ENCODE assay signal across 1 cellular context in the genomic region with DNA sequence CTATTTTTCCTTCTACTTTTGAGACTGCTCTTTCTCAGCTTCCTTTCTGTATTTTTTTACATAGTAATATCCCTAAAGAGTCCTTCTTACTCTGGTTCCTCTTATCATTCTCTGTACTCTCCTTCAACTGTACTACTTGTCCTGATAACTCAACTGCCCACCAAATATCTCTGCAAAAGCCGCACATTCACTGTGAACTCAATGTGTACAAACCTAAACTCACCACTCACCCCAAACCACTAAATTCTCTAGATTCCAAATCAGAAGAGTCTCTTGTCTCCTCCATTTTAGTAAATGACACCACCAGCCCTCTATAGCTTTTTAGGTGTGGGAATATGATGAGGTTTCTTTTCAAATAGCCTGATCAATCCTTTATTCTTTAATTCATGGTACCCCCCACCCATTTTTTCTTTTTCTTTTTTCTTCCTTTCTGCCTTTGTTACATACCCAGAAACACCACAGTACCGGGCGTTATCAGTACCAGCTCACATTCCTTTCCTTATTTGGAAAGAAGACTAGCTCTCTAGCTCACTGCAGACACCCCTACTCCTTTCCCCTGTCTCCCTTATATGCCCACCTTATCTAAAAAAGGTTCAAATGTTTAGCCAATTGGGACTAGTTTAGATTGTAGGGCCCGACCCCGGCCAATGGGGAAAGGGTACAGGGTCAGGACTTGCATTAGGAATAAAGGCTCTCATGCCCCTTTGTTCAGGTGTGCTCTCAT.
A peak's percentile ranks its signal among the peaks of the same experiment; 100 is the strongest.
TF ChIP-seq lines count a peak whose summit lies in the region.

No MANE protein-coding gene starts in this region.

TF ChIP-seq in K562, 482 proteins besides CTCF, POLR2A, EP300 and RAD21 (continues in another document):
- TF ChIP-seq HNRNPL (IDR thresholded peaks at IDR 0.05; ENCODE audit: low read depth, low read length) (no peak), ARID1B (IDR thresholded peaks at IDR 0.05) (peak; percentile 36), TBP (optimal IDR thresholded peaks at IDR 0.05; ENCODE audit: low read depth, low read length) (no peak), FOXJ2 (tag; IDR thresholded peaks at IDR 0.05) (no peak), RBM39 (optimal IDR thresholded peaks at IDR 0.05; ENCODE audit: low read depth, low read length) (no peak), FOXA3 (CRISPR knock-in tag; conservative IDR thresholded peaks at IDR 0.05 in 1 of 2, IDR thresholded peaks at IDR 0.05 in 1 of 2) (peak in 1 of 2 experiments; percentile 63; a peak in 2 of 4 replicates), TRIM28 (IDR thresholded peaks at IDR 0.05) (no peak), PYGO2 (tag; IDR thresholded peaks at IDR 0.05) (no peak), GATAD2B (IDR thresholded peaks at IDR 0.05; ENCODE audit: borderline replicate concordance) (no peak), BCOR (IDR thresholded peaks at IDR 0.05) (no peak), CCAR2 (IDR thresholded peaks at IDR 0.05; ENCODE audit: low read depth, low read length) (no peak), HNRNPLL (IDR thresholded peaks at IDR 0.05; ENCODE audit: low read depth, low read length, poor library complexity, severe bottlenecking) (no peak), TEAD4 (IDR thresholded peaks at IDR 0.05; ENCODE audit: low read length) (0 out of 2 replicates have a peak, but pooled peaks have one; percentile 9), TEAD4 (CRISPR knock-in tag; IDR thresholded peaks at IDR 0.05; ENCODE audit: borderline replicate concordance) (no peak), MAFF (IDR thresholded peaks at IDR 0.05; ENCODE audit: low read length) (no peak), SRF (CRISPR knock-in tag; IDR thresholded peaks at IDR 0.05) (peak in 1 of 2 experiments; percentile 83; a peak in 2 of 4 replicates), EHMT2 (IDR thresholded peaks at IDR 0.05) (peak; percentile 66; the same call in 1 of the 2 replicates), SREBF1 (IDR thresholded peaks at IDR 0.05; ENCODE audit: borderline replicate concordance, low read depth, low read length) (no peak), CTBP1 (IDR thresholded peaks at IDR 0.05; ENCODE audit: borderline replicate concordance) (no peak), MBD2 (IDR thresholded peaks at IDR 0.05; ENCODE audit: borderline replicate concordance, low read depth) (no peak), BRF1 (IDR thresholded peaks at IDR 0.05; ENCODE audit: borderline replicate concordance, extremely low read depth, insufficient read length) (no peak), HMG20A (CRISPR knock-in tag; conservative IDR thresholded peaks at IDR 0.05) (no peak), SIX5 (IDR thresholded peaks at IDR 0.05; ENCODE audit: borderline replicate concordance in 1 of 2, insufficient read depth in 1 of 2, low read depth in 1 of 2, low read length in 2 of 2) (no peak), TARDBP (IDR thresholded peaks at IDR 0.05) (no peak), CBFA2T3 (IDR thresholded peaks at IDR 0.05) (peak; percentile 36; the same call in 1 of the 2 replicates), ZNF551 (CRISPR knock-in tag; IDR thresholded peaks at IDR 0.05) (no peak), KDM1A (IDR thresholded peaks at IDR 0.05) (peak; percentile 36 to 39; a peak in 2 of 4 replicates), WHSC1 (IDR thresholded peaks at IDR 0.05; ENCODE audit: low read length) (no peak), TEAD1 (CRISPR knock-in tag; IDR thresholded peaks at IDR 0.05) (0 out of 4 replicates have a peak, but pooled peaks of 1 of the 2 experiments have one; percentile 21), PRMT5 (CRISPR knock-in tag; IDR thresholded peaks at IDR 0.05) (no peak), L3MBTL2 (IDR thresholded peaks at IDR 0.05) (no peak), YBX1 (IDR thresholded peaks at IDR 0.05) (no peak), JUND (IDR thresholded peaks at IDR 0.05; ENCODE audit: borderline replicate concordance, low read depth, low read length) (no peak), JUND (tag; IDR thresholded peaks at IDR 0.05; ENCODE audit: borderline replicate concordance, low read depth, low read length) (no peak), BCL6 (CRISPR knock-in tag; IDR thresholded peaks at IDR 0.05) (no peak), ZNF224 (CRISPR knock-in tag; IDR thresholded peaks at IDR 0.05) (no peak), ZNF668 (CRISPR knock-in tag; IDR thresholded peaks at IDR 0.05) (no peak)
- TF ChIP-seq, protein P1, sequence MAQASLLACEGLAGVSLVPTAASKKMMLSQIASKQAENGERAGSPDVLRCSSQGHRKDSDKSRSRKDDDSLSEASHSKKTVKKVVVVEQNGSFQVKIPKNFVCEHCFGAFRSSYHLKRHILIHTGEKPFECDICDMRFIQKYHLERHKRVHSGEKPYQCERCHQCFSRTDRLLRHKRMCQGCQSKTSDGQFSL (CRISPR knock-in tag; IDR thresholded peaks at IDR 0.05) = no peak
- TF ChIP-seq, protein P1 (tag; IDR thresholded peaks at IDR 0.05) = no peak
- TF ChIP-seq, protein P2, sequence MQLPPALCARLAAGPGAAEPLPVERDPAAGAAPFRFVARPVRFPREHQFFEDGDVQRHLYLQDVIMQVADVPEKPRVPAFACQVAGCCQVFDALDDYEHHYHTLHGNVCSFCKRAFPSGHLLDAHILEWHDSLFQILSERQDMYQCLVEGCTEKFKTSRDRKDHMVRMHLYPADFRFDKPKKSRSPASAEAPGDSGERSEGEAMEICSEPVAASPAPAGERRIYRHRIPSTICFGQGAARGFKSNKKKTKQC (CRISPR knock-in tag; IDR thresholded peaks at IDR 0.05) = no peak
- TF ChIP-seq, protein P3, sequence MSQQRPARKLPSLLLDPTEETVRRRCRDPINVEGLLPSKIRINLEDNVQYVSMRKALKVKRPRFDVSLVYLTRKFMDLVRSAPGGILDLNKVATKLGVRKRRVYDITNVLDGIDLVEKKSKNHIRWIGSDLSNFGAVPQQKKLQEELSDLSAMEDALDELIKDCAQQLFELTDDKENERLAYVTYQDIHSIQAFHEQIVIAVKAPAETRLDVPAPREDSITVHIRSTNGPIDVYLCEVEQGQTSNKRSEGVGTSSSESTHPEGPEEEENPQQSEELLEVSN (IDR thresholded peaks at IDR 0.05; ENCODE audit: borderline replicate concordance in 1 of 2, extremely low read depth in 1 of 2, insufficient read depth in 1 of 2, insufficient read length in 1 of 2, low read depth in 1 of 2, low read length in 1 of 2, poor library complexity in 1 of 2, severe bottlenecking in 1 of 2) = no peak
- TF ChIP-seq, protein P4, sequence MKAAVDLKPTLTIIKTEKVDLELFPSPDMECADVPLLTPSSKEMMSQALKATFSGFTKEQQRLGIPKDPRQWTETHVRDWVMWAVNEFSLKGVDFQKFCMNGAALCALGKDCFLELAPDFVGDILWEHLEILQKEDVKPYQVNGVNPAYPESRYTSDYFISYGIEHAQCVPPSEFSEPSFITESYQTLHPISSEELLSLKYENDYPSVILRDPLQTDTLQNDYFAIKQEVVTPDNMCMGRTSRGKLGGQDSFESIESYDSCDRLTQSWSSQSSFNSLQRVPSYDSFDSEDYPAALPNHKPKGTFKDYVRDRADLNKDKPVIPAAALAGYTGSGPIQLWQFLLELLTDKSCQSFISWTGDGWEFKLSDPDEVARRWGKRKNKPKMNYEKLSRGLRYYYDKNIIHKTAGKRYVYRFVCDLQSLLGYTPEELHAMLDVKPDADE (conservative IDR thresholded peaks at IDR 0.05; ENCODE audit: control insufficient read depth, low read depth, low read length) = no peak
- TF ChIP-seq, protein P5, sequence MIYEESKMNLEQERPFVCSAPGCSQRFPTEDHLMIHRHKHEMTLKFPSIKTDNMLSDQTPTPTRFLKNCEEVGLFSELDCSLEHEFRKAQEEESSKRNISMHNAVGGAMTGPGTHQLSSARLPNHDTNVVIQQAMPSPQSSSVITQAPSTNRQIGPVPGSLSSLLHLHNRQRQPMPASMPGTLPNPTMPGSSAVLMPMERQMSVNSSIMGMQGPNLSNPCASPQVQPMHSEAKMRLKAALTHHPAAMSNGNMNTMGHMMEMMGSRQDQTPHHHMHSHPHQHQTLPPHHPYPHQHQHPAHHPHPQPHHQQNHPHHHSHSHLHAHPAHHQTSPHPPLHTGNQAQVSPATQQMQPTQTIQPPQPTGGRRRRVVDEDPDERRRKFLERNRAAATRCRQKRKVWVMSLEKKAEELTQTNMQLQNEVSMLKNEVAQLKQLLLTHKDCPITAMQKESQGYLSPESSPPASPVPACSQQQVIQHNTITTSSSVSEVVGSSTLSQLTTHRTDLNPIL (CRISPR knock-in tag; IDR thresholded peaks at IDR 0.05) = no peak
- TF ChIP-seq, protein P6, sequence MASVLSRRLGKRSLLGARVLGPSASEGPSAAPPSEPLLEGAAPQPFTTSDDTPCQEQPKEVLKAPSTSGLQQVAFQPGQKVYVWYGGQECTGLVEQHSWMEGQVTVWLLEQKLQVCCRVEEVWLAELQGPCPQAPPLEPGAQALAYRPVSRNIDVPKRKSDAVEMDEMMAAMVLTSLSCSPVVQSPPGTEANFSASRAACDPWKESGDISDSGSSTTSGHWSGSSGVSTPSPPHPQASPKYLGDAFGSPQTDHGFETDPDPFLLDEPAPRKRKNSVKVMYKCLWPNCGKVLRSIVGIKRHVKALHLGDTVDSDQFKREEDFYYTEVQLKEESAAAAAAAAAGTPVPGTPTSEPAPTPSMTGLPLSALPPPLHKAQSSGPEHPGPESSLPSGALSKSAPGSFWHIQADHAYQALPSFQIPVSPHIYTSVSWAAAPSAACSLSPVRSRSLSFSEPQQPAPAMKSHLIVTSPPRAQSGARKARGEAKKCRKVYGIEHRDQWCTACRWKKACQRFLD (CRISPR knock-in tag; IDR thresholded peaks at IDR 0.05) = no peak
- TF ChIP-seq, protein P7, sequence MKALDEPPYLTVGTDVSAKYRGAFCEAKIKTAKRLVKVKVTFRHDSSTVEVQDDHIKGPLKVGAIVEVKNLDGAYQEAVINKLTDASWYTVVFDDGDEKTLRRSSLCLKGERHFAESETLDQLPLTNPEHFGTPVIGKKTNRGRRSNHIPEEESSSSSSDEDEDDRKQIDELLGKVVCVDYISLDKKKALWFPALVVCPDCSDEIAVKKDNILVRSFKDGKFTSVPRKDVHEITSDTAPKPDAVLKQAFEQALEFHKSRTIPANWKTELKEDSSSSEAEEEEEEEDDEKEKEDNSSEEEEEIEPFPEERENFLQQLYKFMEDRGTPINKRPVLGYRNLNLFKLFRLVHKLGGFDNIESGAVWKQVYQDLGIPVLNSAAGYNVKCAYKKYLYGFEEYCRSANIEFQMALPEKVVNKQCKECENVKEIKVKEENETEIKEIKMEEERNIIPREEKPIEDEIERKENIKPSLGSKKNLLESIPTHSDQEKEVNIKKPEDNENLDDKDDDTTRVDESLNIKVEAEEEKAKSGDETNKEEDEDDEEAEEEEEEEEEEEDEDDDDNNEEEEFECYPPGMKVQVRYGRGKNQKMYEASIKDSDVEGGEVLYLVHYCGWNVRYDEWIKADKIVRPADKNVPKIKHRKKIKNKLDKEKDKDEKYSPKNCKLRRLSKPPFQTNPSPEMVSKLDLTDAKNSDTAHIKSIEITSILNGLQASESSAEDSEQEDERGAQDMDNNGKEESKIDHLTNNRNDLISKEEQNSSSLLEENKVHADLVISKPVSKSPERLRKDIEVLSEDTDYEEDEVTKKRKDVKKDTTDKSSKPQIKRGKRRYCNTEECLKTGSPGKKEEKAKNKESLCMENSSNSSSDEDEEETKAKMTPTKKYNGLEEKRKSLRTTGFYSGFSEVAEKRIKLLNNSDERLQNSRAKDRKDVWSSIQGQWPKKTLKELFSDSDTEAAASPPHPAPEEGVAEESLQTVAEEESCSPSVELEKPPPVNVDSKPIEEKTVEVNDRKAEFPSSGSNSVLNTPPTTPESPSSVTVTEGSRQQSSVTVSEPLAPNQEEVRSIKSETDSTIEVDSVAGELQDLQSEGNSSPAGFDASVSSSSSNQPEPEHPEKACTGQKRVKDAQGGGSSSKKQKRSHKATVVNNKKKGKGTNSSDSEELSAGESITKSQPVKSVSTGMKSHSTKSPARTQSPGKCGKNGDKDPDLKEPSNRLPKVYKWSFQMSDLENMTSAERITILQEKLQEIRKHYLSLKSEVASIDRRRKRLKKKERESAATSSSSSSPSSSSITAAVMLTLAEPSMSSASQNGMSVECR (CRISPR knock-in tag; IDR thresholded peaks at IDR 0.05) = no peak
- TF ChIP-seq, protein P8, sequence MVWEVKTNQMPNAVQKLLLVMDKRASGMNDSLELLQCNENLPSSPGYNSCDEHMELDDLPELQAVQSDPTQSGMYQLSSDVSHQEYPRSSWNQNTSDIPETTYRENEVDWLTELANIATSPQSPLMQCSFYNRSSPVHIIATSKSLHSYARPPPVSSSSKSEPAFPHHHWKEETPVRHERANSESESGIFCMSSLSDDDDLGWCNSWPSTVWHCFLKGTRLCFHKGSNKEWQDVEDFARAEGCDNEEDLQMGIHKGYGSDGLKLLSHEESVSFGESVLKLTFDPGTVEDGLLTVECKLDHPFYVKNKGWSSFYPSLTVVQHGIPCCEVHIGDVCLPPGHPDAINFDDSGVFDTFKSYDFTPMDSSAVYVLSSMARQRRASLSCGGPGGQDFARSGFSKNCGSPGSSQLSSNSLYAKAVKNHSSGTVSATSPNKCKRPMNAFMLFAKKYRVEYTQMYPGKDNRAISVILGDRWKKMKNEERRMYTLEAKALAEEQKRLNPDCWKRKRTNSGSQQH (CRISPR knock-in tag; IDR thresholded peaks at IDR 0.05) = no peak
